14 cellular contexts compared by ENCODE assay signal in the genomic region with DNA sequence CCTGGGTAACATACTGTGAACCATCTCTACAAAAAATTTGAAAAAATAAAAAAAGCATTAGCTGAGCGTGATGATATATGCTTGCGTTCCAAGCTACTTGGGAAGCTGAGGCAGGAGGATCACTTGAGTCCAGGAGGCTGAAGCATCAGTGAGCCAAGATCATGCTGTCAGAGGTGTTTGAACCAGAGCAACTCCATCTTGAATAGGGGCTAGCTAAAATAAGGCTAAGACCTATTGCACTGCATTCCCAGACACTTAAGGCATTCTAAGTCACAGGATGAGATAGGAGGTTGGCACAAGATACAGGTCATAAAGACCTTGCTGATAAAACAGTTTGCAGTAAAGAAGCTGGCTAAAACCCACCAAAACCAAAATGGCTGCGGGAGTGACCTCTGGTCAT. TPM values are rescaled to one million over a fixed set of nuclear protein-coding genes. Genes with fewer than 3 reads are reported as not detected.
"Had no signal": no experiment of that assay in that cellular context is flagged by ENCODE, and none has a peak within 500 bp of the region (broad histone marks: within the 10 kb centered on the region; RNA-seq: fewer than 3 reads in every experiment).

No MANE protein-coding gene starts in this region.

RNA-seq across cellular contexts. Expression of a gene that starts 58.5 kb away (rescaled TPM):
- total RNA-seq: activated B cell treated with CpG ODN at 0.5 μM for 24 hours; activated CD4-positive, alpha-beta memory T cell treated with anti-CD3 and anti-CD28 coated beads for 36 hours; activated CD4-positive, alpha-beta memory T cell treated with anti-CD3 and anti-CD28 coated beads, Interleukin-2, amount 10 ng/mL, durations not matched to agents 7 days and 5 days; activated CD4-positive, alpha-beta T cell treated with anti-CD3 and anti-CD28 coated beads for 36 hours; activated CD4-positive, alpha-beta T cell treated with anti-CD3 and anti-CD28 coated beads, Interleukin-2, amount 10 ng/mL, durations not matched to agents 24 days and 14 days; activated CD4-positive, alpha-beta T cell treated with anti-CD3 and anti-CD28 coated beads, Interleukin-2, amount 10 ng/mL, durations not matched to agents 7 days and 5 days; activated CD8-positive, alpha-beta memory T cell treated with anti-CD3 and anti-CD28 coated beads for 36 hours; activated CD8-positive, alpha-beta memory T cell treated with anti-CD3 and anti-CD28 coated beads, Interleukin-2, amount 10 ng/mL, durations not matched to agents 7 days and 5 days; activated CD8-positive, alpha-beta T cell treated with anti-CD3 and anti-CD28 coated beads for 36 hours; activated CD8-positive, alpha-beta T cell treated with anti-CD3 and anti-CD28 coated beads, Interleukin-2, amount 10 ng/mL, durations not matched to agents 7 days and 5 days; T-helper 1 cell treated with Interleukin-12 subunit alpha and Interleukin-12 subunit beta and Interleukin-4 antibody, amounts not matched to agents 30 ng/mL and 1 ng/mL, for 36 hours; T-helper 17 cell; T-helper 2 cell treated with Interferon-gamma antibody and Interleukin-4, amounts not matched to agents 100 ng/mL and 5 ng/mL, for 36 hours; WTC11 had no signal
